In genomic region chrX:97909245-97909644, GRCh38 we compare ENCODE assay signal across 11 cellular contexts.
DNase-seq lines count a peak whose midpoint lies in the region; ATAC-seq and TF ChIP-seq lines count a peak whose summit lies in the region.
"Had no signal": no experiment of that assay in that cellular context is flagged by ENCODE, and none has a peak within 500 bp of the region (broad histone marks: within the 10 kb centered on the region; RNA-seq: fewer than 3 reads in every experiment).

No MANE protein-coding gene starts in this region.

- no peak for TF ChIP-seq CTCF in foreskin keratinocyte (conservative IDR thresholded peaks at IDR 0.05)

- intact Hi-C loops in posterior vena cava (cut with DNase I), result no loop called here

- DNase-seq in NOMO-1 treated with dmso at 0.1 percent for 144 hours (lab: John Stamatoyannopoulos, UW; ENCODE audit: unreplicated experiment) (peak; percentile 57), NCI-H2081 (lab: John Stamatoyannopoulos, UW) (no peak), hepatic stellate cell (ENCODE audit: low spot score) (no peak), foreskin keratinocyte (no peak), posterior vena cava (ENCODE audit: low spot score) (no peak)
- DNase-seq: activated CD8-positive, alpha-beta memory T cell treated with anti-CD3 and anti-CD28 coated beads, Interleukin-2, amount 10 ng/mL, durations not matched to agents 7 days and 5 days; body of pancreas; NCI-H2227 treated with DMSO at 0.1 percent for 48 hours had no signal

- no peak overlapping the region for H3K27ac ChIP-seq in foreskin keratinocyte
- H3K27ac ChIP-seq: body of pancreas had no signal

- no peaks in the 10 kb centered on the region for H3K27me3 ChIP-seq in foreskin keratinocyte
- H3K27me3 ChIP-seq: body of pancreas had no signal

- H3K4me1 ChIP-seq in foreskin keratinocyte, result peaks cover 3% of the 10 kb centered on the region
- H3K4me1 ChIP-seq: body of pancreas had no signal

- peak; percentile 96 for ATAC-seq in GM18502 (IDR thresholded peaks at IDR 0.05; ENCODE audit: poor library complexity, unreplicated experiment)
- ATAC-seq in GM21390 (IDR thresholded peaks at IDR 0.05; ENCODE audit: unreplicated experiment), result peak; percentile 99
- ATAC-seq in HG03095 (IDR thresholded peaks at IDR 0.05; ENCODE audit: unreplicated experiment), result peak; percentile 89
- ATAC-seq in foreskin keratinocyte, result no peak
- ATAC-seq: activated CD8-positive, alpha-beta memory T cell treated with anti-CD3 and anti-CD28 coated beads, Interleukin-2, amount 10 ng/mL, durations not matched to agents 7 days and 5 days; body of pancreas had no signal
